8 cellular contexts compared by ENCODE assay signal in genomic region chr1:226940029-226940805, GRCh38. TPM values are rescaled to one million over a fixed set of nuclear protein-coding genes. Genes with fewer than 3 reads are reported as not detected.
DNase-seq lines count a peak whose midpoint lies in the region; ATAC-seq, FAIRE-seq and TF ChIP-seq lines count a peak whose summit lies in the region.

TSS of gene COQ8A (plus strand) at chr1:226940294. CDS start at chr1:226961386, 21,092 bp downstream.

- H3K9me3 ChIP-seq in PC-3 (ENCODE audit: low read length): peaks cover 4% of the 10 kb centered on the region

- POLR2A ChIA-PET in PC-3 (lab: Charles Lee; ENCODE audit: unreplicated experiment): interaction anchor here (0.6 to 0.7 kb wide), 5 partner anchors 12 to 238 kb away, joined by 3 to 7 read pairs (median 5); no protein-coding TSS in a partner anchor

- ATAC-seq in GM21717 (IDR thresholded peaks at IDR 0.05; ENCODE audit: unreplicated experiment) (peak; percentile 96), PC-3 (peak; percentile 94)

- H3K27ac ChIP-seq in PC-3 (ENCODE audit: low read length): peak within 1 kb of the TSS; percentile 87

- TF ChIP-seq CTCF in D721Med (IDR thresholded peaks at IDR 0.05; ENCODE audit: insufficient read depth, missing control alignments): no peak
- no peak for TF ChIP-seq CTCF in PC-3 (conservative IDR thresholded peaks at IDR 0.05; ENCODE audit: low read depth, low read length)
- TF ChIP-seq CTCF in epithelial cell of esophagus (IDR thresholded peaks at IDR 0.05; ENCODE audit: insufficient read depth, low read depth, low read length, missing control alignments): no peak

- H3F3A ChIP-seq in PC-3 (ENCODE audit: low read length, unreplicated experiment): no peaks in the 10 kb centered on the region

- peak within 1 kb of the TSS; percentile 93 for H2AFZ ChIP-seq in PC-3 (ENCODE audit: low read length)

- no peaks in the 10 kb centered on the region for H3K36me3 ChIP-seq in PC-3 (ENCODE audit: low read depth, low read length)

- no peak for FAIRE-seq in D721Med (lab: Jason Lieb, UNC)

- intact Hi-C loops in PC-3 (cut with micrococcal nuclease): loop anchor here (2.0 to 10.0 kb wide), 2 partner anchors 69 to 155 kb away; partner anchors contain the start of gene PSEN2

- peaks cover 4% of the 10 kb centered on the region; the same call in 1 of the 2 replicates for H4K20me1 ChIP-seq in PC-3 (ENCODE audit: low read length)

- H3K79me2 ChIP-seq in PC-3 (ENCODE audit: low read length): peaks cover 47% of the 10 kb centered on the region

- H3K4me3 ChIP-seq in Jurkat, Clone E6-1 (ENCODE audit: low read length): peak within 1 kb of the TSS; percentile 84
- H3K4me3 ChIP-seq in PC-3 (ENCODE audit: low read length) (peak within 1 kb of the TSS; percentile 79), epithelial cell of esophagus (ENCODE audit: low read length) (peak within 1 kb of the TSS; percentile 89)

- H3K27me3 ChIP-seq in PC-3 (ENCODE audit: low read length): no peaks in the 10 kb centered on the region

- H3K9ac ChIP-seq in PC-3 (ENCODE audit: low read length): peak within 1 kb of the TSS; percentile 88

- peaks cover 27% of the 10 kb centered on the region for H3K4me1 ChIP-seq in PC-3 (ENCODE audit: insufficient read depth, low read length)

- no peaks in the 10 kb centered on the region for H3K9me2 ChIP-seq in PC-3 (replicated peaks; ENCODE audit: low read length)

- DNase-seq in D721Med (ENCODE audit: insufficient read length, low spot score): peak; percentile 84
- DNase-seq in Jurkat, Clone E6-1 (ENCODE audit: low read depth, low spot score): peak; percentile 99
- peak; percentile 100 for DNase-seq in PC-3
- DNase-seq in activated T-cell treated with anti-CD3 and anti-CD28 coated beads for 48 hours (ENCODE audit: low read depth): peak; percentile 99
- peak; percentile 100 for DNase-seq in epithelial cell of esophagus (ENCODE audit: low read depth)
- peak; percentile 99 for DNase-seq in middle frontal gyrus (ENCODE audit: extremely low spot score, low spot score)
- peak; percentile 95 to 98 for DNase-seq in stimulated activated CD8-positive, alpha-beta memory T cell treated with anti-CD3 and anti-CD28 coated beads, Interleukin-2, amount 100 ng/mL, for 1 hour (ENCODE audit: low read depth in 2 of 2)

- CTCF ChIA-PET in PC-3 (lab: Charles Lee): interaction anchor here (0.6 kb wide), 1 partner anchor 65 kb away, joined by 3 read pairs; no protein-coding TSS in a partner anchor

- H3K4me2 ChIP-seq in PC-3 (ENCODE audit: low read length): peak within 1 kb of the TSS; percentile 97

- BruUV-seq in PC-3 (replicated peaks; lab: Mats Ljungman, UMichigan): no TSS peak

RNA-seq across cellular contexts. Expression of gene COQ8A, which starts in this region (rescaled TPM):
- polyA plus RNA-seq in Jurkat, Clone E6-1 (2012; ENCODE audit: insufficient read depth, insufficient read length): 24.8 TPM
- 67.0 and 73.3 TPM in 2 replicates for total RNA-seq in PC-3 (2014; rRNA removed)

Comparison
In these comparisons a context has a peak if more than half of its experiments do, and no peak if none do; other contexts are left out.
1. Peak in every context shown above with its lines: DNase-seq, ATAC-seq, H3K4me3 ChIP-seq and H3K27ac ChIP-seq.